ENCODE assay signal across 8 cellular contexts in the genomic region with DNA sequence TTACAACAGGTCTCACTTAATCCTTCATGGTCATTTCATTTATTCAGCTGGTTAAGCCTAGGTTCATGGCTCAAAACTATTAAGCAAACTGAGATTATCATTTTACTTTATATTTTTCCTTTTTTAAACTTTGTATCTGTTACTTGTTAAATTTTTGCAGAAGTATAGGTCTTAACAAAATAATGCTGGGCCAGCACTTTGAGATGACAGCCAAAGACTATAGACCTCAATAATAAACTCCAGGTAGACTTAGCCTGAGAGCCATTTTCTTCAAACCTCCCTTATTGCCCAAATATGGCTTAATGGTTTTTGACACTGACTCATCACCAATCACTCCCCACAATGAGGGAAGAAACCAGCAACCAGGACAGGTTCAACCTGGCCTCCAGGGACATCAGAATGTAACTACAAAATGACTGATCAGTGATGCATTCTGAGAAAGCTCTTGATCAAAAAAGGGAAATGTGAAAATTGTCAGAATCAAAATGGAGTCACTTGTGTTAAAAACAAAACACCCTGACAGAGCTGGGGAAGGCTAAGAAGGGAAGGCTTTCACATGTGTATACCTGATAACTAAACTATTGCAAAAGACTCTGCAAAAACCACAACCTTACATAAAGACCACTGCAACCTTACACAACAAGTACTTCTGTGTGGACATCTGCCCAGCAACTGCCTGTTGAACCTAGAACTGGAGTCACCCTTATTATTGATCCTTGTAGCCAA. TPM values are rescaled to one million over a fixed set of nuclear protein-coding genes. Genes with fewer than 3 reads are reported as not detected.
DNase-seq lines count a peak whose midpoint lies in the region; ATAC-seq and TF ChIP-seq lines count a peak whose summit lies in the region.

No MANE protein-coding gene starts in this region.

- no peak for TF ChIP-seq CTCF in GM12864 (IDR thresholded peaks at IDR 0.05; ENCODE audit: low read depth, low read length, missing control alignments)
- no peak for TF ChIP-seq CTCF in astrocyte of the spinal cord (IDR thresholded peaks at IDR 0.05; ENCODE audit: low read depth, low read length)
- no peak for TF ChIP-seq CTCF in SK-N-SH (IDR thresholded peaks at IDR 0.05)
- TF ChIP-seq CTCF in osteocyte (IDR thresholded peaks at IDR 0.05) = no peak

- TF ChIP-seq RAD21 in SK-N-SH (IDR thresholded peaks at IDR 0.05; ENCODE audit: low read length) = no peak

- no peaks in the 10 kb centered on the region for H4K20me1 ChIP-seq in SK-N-SH (ENCODE audit: insufficient read depth)

- CTCF ChIA-PET in SK-N-SH (lab: Yijun Ruan, JAX) = interaction anchor here (0.7 to 2.0 kb wide), 3 partner anchors 48 to 156 kb away, joined by 3 to 9 read pairs (median 4); no protein-coding TSS in a partner anchor
- CTCF ChIA-PET in T-cell (lab: Charles Lee) = interaction anchor here in 1 of 2 donors (0.5 kb wide), 1 partner anchor 93 kb away, joined by 5 read pairs; no protein-coding TSS in a partner anchor

- H3K4me3 Mint-ChIP-seq in T-cell (peak overlapping the region in 1 of 3 donors; percentile 3), osteocyte (ENCODE audit: unreplicated experiment) (no peak overlapping the region)

- H3K27me3 ChIP-seq in SK-N-SH (ENCODE audit: insufficient read depth) = no peaks in the 10 kb centered on the region

- intact Hi-C loops in Right ventricle myocardium inferior (cut with DNase I) = no loop called here

- peak overlapping the region in 1 of 2 donors; percentile 27 for H3K27ac Mint-ChIP-seq in T-cell
- H3K27ac Mint-ChIP-seq in osteocyte (ENCODE audit: unreplicated experiment) = no peak overlapping the region

- no peak overlapping the region for H3K27ac ChIP-seq in SK-N-SH (ENCODE audit: low read depth in 2 of 2, low read length in 1 of 2)

- peaks cover 20% of the 10 kb centered on the region for H3F3A ChIP-seq in SK-N-SH (replicated peaks; ENCODE audit: insufficient read depth)

- peaks cover 11% of the 10 kb centered on the region for H3K79me2 ChIP-seq in SK-N-SH (ENCODE audit: insufficient read depth)

- in situ Hi-C loops in astrocyte of the spinal cord (cut with HindIII; ENCODE audit: low sequenced_read_pairs) = no loop called here

- H3K27me3 Mint-ChIP-seq in T-cell = peaks cover 1 to 4% of the 10 kb centered on the region in 2 donors
- peaks cover 17% of the 10 kb centered on the region for H3K27me3 Mint-ChIP-seq in osteocyte (ENCODE audit: unreplicated experiment)

- peak; percentile 59 for ATAC-seq in GM21390 (IDR thresholded peaks at IDR 0.05; ENCODE audit: unreplicated experiment)
- ATAC-seq in Right ventricle myocardium inferior = no peak
- no peak for ATAC-seq in T-cell (replicated peaks in 1 of 4)

- H3K36me3 Mint-ChIP-seq in T-cell (no peaks in the 10 kb centered on the region), osteocyte (ENCODE audit: unreplicated experiment) (no peaks in the 10 kb centered on the region)

- H3K4me1 Mint-ChIP-seq in T-cell (peaks cover 22 to 30% (median 30%) of the 10 kb centered on the region in 3 donors), osteocyte (ENCODE audit: unreplicated experiment) (peaks cover 24% of the 10 kb centered on the region)

- H3K9me3 Mint-ChIP-seq in T-cell (no peaks in the 10 kb centered on the region), osteocyte (ENCODE audit: unreplicated experiment) (no peaks in the 10 kb centered on the region)

- H3K9me3 ChIP-seq in SK-N-SH = no peaks in the 10 kb centered on the region

- H3K4me3 ChIP-seq in GM12864 (ENCODE audit: low read depth, low read length) = no peak overlapping the region
- H3K4me3 ChIP-seq in astrocyte of the spinal cord (ENCODE audit: low read depth, low read length) = no peak overlapping the region
- H3K4me3 ChIP-seq in SK-N-SH (ENCODE audit: low read depth in 2 of 2, low read length in 1 of 2) = no peak overlapping the region

- no peak overlapping the region for H2AFZ ChIP-seq in SK-N-SH (ENCODE audit: low read depth)

- POLR2A ChIA-PET in SK-N-SH (lab: Yijun Ruan, JAX) (no interaction called here), T-cell (lab: Charles Lee) (interaction anchor here in 1 of 2 donors (0.7 kb wide), 1 partner anchor 53 kb away, joined by 3 read pairs; no protein-coding TSS in a partner anchor)

- H3K4me2 ChIP-seq in SK-N-SH = no peak overlapping the region

- H3K9me2 ChIP-seq in SK-N-SH = no peaks in the 10 kb centered on the region

- TF ChIP-seq EP300 in SK-N-SH (IDR thresholded peaks at IDR 0.05; ENCODE audit: borderline replicate concordance in 1 of 2, low read depth in 1 of 2, low read length in 1 of 2) = no peak

- H3K4me1 ChIP-seq in SK-N-SH (ENCODE audit: control insufficient read depth in 1 of 2, insufficient read depth in 2 of 2, low read depth in 1 of 2, low read length in 1 of 2) = peaks cover 0 to 10% of the 10 kb centered on the region in 2 experiments; a peak in 2 of 4 replicates

- H3K36me3 ChIP-seq in SK-N-SH (replicated peaks in 1 of 2; ENCODE audit: control insufficient read depth in 1 of 2, insufficient read depth in 2 of 2, low read length in 1 of 2) = no peaks in the 10 kb centered on the region

- H3K9ac ChIP-seq in SK-N-SH = no peak overlapping the region

- DNase-seq in GM12864 (ENCODE audit: low read depth) = peak; percentile 87
- peak; percentile 14 for DNase-seq in HK-2 (ENCODE audit: unreplicated experiment)
- peak; percentile 12 for DNase-seq in astrocyte of the spinal cord (ENCODE audit: low read depth, low spot score)
- DNase-seq in Right ventricle myocardium inferior (ENCODE audit: missing footprints) = no peak
- no peak for DNase-seq in SK-N-SH
- DNase-seq in T-cell = no peak
- DNase-seq in osteocyte (ENCODE audit: extremely low spot score, unreplicated experiment) = no peak

TF ChIP-seq in SK-N-SH, 30 proteins besides CTCF, POLR2A, EP300 and RAD21 (continues in another document):
- TF ChIP-seq FOXM1 (IDR thresholded peaks at IDR 0.05; ENCODE audit: low read depth) (no peak), GABPA (IDR thresholded peaks at IDR 0.05; ENCODE audit: low read depth) (no peak), FOSL2 (IDR thresholded peaks at IDR 0.05; ENCODE audit: borderline replicate concordance, low read depth) (no peak), MXI1 (IDR thresholded peaks at IDR 0.05; ENCODE audit: low read depth, low read length) (no peak), SMC3 (IDR thresholded peaks at IDR 0.05; ENCODE audit: low read depth, low read length) (no peak), NFIC (IDR thresholded peaks at IDR 0.05; ENCODE audit: borderline replicate concordance) (no peak), POLR2AphosphoS5 (IDR thresholded peaks at IDR 0.05; ENCODE audit: low read depth, low read length) (no peak), RFX5 (IDR thresholded peaks at IDR 0.05; ENCODE audit: low read length) (no peak)
- TF ChIP-seq, protein P1, sequence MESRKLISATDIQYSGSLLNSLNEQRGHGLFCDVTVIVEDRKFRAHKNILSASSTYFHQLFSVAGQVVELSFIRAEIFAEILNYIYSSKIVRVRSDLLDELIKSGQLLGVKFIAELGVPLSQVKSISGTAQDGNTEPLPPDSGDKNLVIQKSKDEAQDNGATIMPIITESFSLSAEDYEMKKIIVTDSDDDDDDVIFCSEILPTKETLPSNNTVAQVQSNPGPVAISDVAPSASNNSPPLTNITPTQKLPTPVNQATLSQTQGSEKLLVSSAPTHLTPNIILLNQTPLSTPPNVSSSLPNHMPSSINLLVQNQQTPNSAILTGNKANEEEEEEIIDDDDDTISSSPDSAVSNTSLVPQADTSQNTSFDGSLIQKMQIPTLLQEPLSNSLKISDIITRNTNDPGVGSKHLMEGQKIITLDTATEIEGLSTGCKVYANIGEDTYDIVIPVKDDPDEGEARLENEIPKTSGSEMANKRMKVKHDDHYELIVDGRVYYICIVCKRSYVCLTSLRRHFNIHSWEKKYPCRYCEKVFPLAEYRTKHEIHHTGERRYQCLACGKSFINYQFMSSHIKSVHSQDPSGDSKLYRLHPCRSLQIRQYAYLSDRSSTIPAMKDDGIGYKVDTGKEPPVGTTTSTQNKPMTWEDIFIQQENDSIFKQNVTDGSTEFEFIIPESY (IDR thresholded peaks at IDR 0.05; ENCODE audit: borderline replicate concordance, low read depth) = no peak
- TF ChIP-seq, protein P2, sequence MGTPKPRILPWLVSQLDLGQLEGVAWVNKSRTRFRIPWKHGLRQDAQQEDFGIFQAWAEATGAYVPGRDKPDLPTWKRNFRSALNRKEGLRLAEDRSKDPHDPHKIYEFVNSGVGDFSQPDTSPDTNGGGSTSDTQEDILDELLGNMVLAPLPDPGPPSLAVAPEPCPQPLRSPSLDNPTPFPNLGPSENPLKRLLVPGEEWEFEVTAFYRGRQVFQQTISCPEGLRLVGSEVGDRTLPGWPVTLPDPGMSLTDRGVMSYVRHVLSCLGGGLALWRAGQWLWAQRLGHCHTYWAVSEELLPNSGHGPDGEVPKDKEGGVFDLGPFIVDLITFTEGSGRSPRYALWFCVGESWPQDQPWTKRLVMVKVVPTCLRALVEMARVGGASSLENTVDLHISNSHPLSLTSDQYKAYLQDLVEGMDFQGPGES (IDR thresholded peaks at IDR 0.05; ENCODE audit: low read depth, low read length) = no peak
- TF ChIP-seq, protein P3, sequence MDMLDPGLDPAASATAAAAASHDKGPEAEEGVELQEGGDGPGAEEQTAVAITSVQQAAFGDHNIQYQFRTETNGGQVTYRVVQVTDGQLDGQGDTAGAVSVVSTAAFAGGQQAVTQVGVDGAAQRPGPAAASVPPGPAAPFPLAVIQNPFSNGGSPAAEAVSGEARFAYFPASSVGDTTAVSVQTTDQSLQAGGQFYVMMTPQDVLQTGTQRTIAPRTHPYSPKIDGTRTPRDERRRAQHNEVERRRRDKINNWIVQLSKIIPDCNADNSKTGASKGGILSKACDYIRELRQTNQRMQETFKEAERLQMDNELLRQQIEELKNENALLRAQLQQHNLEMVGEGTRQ (IDR thresholded peaks at IDR 0.05; ENCODE audit: borderline replicate concordance, low read depth, low read length) = no peak
- TF ChIP-seq, protein P4, sequence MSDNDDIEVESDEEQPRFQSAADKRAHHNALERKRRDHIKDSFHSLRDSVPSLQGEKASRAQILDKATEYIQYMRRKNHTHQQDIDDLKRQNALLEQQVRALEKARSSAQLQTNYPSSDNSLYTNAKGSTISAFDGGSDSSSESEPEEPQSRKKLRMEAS (IDR thresholded peaks at IDR 0.05; ENCODE audit: low read depth) = no peak

RNA-seq across cellular contexts. Expression of a gene that starts 2.1 kb away (rescaled TPM):
- 8.5 TPM for total RNA-seq in Right ventricle myocardium inferior
- 5.5 and 6.8 TPM in 2 replicates for polyA plus RNA-seq in SK-N-SH (2012; rRNA removed)
- 7.2 and 9.4 TPM in 2 replicates for polyA plus RNA-seq in SK-N-SH (2012; cell fraction: cytosol; rRNA removed)
- 5.3 and 6.0 TPM in 2 replicates for polyA plus RNA-seq in SK-N-SH (2012; cell fraction: nucleus; rRNA removed)
- 10 to 100 TPM; 10.4 to 15.6 (median 11.1) TPM for total RNA-seq in T-cell
- 11.6 and 14.8 TPM in 2 replicates for total RNA-seq in osteocyte

Comparison
In these comparisons a context has a peak if more than half of its experiments do, and no peak if none do; other contexts are left out.
1. DNase-seq: peak in GM12864 (single experiment), HK-2 (single experiment) and astrocyte of the spinal cord (single experiment); none in Right ventricle myocardium inferior (single experiment), SK-N-SH (single experiment), T-cell (0 of 34) and osteocyte (single experiment).